Comparison of ENCODE assay signal across 1 cellular context in the genomic region with DNA sequence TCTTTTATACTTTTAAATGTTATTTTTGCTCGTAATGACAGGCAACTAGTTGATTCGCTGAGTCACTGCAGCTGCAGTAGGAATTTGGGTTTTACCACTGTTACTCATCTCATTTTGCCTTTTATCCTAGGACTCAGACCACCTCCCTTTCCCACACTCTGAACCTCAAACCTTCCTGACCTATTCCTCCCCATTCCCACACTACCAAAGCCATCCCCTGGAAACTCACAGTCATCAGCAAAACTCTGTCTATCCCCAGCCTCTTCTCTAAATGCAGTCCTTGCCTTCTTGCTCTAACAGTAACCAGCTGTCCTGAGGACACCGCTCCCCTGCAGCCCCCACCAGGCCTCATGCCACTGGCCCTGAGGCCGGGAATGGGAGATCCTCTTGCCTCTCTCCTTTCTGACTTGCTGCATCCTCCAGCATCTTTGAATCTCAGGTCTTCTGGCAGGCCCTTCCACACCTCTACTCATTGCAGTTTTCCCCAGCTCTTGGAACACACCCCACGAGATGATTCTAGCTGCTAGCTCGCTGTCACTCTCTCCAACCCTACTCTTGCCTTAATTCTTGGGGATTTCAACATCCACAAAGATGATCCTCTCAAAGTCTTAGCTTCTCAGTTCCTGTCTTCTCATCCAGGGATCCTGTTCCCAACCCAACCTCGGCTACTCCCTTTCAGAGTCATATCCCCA.
TF ChIP-seq lines count a peak whose summit lies in the region.

No MANE protein-coding gene starts in this region.

TF ChIP-seq in IMR-90, 13 proteins besides CTCF, POLR2A, EP300 and RAD21:
- 0 out of 2 replicates have a peak, but pooled peaks have one; percentile 2 for TF ChIP-seq SMC3 (IDR thresholded peaks at IDR 0.05; ENCODE audit: low read depth, low read length)
- peak; percentile 70 for TF ChIP-seq MAFK (IDR thresholded peaks at IDR 0.05; ENCODE audit: low read depth, low read length)
- peak; percentile 96 for TF ChIP-seq NFE2L2 (IDR thresholded peaks at IDR 0.05; ENCODE audit: low read depth, low read length)
- peak; percentile 72 for TF ChIP-seq FOS (IDR thresholded peaks at IDR 0.05; ENCODE audit: low read depth, low read length)
- TF ChIP-seq CHD1 (IDR thresholded peaks at IDR 0.05; ENCODE audit: low read depth, low read length), result no peak
- no peak for TF ChIP-seq BHLHE40 (IDR thresholded peaks at IDR 0.05; ENCODE audit: low read depth, low read length)
